Comparison of ENCODE assay signal across 8 cellular contexts in the genomic region with DNA sequence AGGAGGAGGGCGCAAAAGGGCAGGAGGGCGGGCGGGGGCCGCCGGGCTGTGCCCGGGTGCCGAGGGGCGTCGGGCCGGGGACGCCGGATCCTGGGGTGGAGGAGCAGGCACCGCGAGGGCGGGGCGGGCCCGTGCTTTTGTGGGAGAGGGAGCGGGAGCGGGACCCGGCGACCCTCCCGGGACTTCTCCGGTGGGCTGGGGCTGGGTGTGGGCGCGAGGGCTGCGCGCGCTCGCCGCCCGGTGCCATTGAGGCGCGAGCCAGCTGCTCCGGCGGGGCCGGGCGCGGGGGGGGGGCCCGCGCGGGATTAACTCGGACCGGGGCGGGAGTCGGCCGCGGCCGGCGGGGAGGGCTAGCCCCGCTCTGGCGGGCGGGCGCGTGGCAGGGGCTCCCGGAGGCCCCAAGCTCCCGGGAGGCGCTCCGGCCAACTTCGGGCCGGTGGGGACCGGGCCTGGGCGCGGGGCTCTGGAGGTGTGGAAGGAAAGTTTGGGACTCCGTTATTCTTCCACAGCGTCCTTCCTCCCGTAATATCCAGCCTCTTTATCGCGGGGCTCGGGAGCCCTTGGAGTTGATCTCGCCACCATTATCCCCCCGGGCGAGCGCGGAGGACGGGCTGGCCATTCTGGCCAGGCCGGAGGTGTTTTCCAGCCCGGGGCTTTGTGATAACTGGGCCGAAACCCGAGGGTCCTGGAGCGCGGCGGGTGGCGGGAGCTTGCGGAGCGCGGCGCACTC. TPM values are rescaled to one million over a fixed set of nuclear protein-coding genes. Genes with fewer than 3 reads are reported as not detected.
A peak's percentile ranks its signal among the peaks of the same experiment; 100 is the strongest.
DNase-seq lines count a peak whose midpoint lies in the region; ATAC-seq and TF ChIP-seq lines count a peak whose summit lies in the region.

No MANE protein-coding gene starts in this region.

- H3K9ac ChIP-seq in trophoblast cell (ENCODE audit: low read length), result peak overlapping the region; percentile 79

- peak overlapping the region; percentile 96 for H3K4me2 ChIP-seq in trophoblast cell (ENCODE audit: low read length)

- H3K27ac ChIP-seq in Peyer's patch, result peak overlapping the region in 3 of 4 donors; percentile 15 to 39 (median 20)
- H3K27ac ChIP-seq in cardiac muscle cell, result peak overlapping the region; percentile 87
- peak overlapping the region; percentile 69 for H3K27ac ChIP-seq in trophoblast cell (ENCODE audit: low read depth, low read length)

- no peak overlapping the region for H3K23ac ChIP-seq in trophoblast cell (ENCODE audit: low read length)

- H2AFZ ChIP-seq in trophoblast cell (ENCODE audit: insufficient read depth, low read length, poor library complexity), result peak overlapping the region; percentile 90

- H3K4me3 ChIP-seq in Peyer's patch (peak overlapping the region; percentile 34 to 59 (median 57)), cardiac muscle cell (peak overlapping the region; percentile 74), trophoblast cell (ENCODE audit: low read depth, low read length) (peak overlapping the region; percentile 89)

- peak overlapping the region; percentile 70 for H3K14ac ChIP-seq in trophoblast cell (ENCODE audit: low read length)

- TF ChIP-seq CTCF in Peyer's patch (IDR thresholded peaks at IDR 0.05) (no peak), cardiac muscle cell (IDR thresholded peaks at IDR 0.05; ENCODE audit: low read depth, low read length) (no peak)

- H2BK120ac ChIP-seq in trophoblast cell (ENCODE audit: insufficient read depth, low read length, poor library complexity), result peak overlapping the region; percentile 74

- H3K9me3 ChIP-seq in Peyer's patch (no peaks in the 10 kb centered on the region), cardiac muscle cell (ENCODE audit: low read depth) (no peaks in the 10 kb centered on the region), trophoblast cell (ENCODE audit: insufficient read depth, low read depth, low read length) (no peaks in the 10 kb centered on the region)

- DNase-seq in Daoy (ENCODE audit: low read depth) (peak; percentile 29), Peyer's patch (no peak), cardiac muscle cell (ENCODE audit: low read depth in 1 of 2, low spot score in 1 of 2) (peak; percentile 20 to 58), trophoblast cell (peak in 1 of 2 donors; percentile 32), NCI-H187 treated with DMSO at 0.1 percent for 48 hours (lab: John Stamatoyannopoulos, UW) (no peak)

- WGBS in trophoblast cell (ENCODE audit: extremely low coverage, insufficient coverage, insufficient read length), result no CpG with 5 or more reads among the region's 87 CpGs

- H3K79me2 ChIP-seq in trophoblast cell (ENCODE audit: control insufficient read depth, insufficient read depth, low read length, poor library complexity), result peaks cover 8% of the 10 kb centered on the region

- peak overlapping the region; percentile 80 for H3K4ac ChIP-seq in trophoblast cell (ENCODE audit: low read depth, low read length)

- peaks cover 8% of the 10 kb centered on the region for H3K79me1 ChIP-seq in trophoblast cell (ENCODE audit: low read length)

- H2BK5ac ChIP-seq in trophoblast cell (ENCODE audit: low read depth, low read length, poor library complexity), result peak overlapping the region; percentile 69

- peak overlapping the region; percentile 61 for H4K91ac ChIP-seq in trophoblast cell (ENCODE audit: low read depth, low read length)

- H4K12ac ChIP-seq in trophoblast cell (ENCODE audit: low read depth, low read length), result peak overlapping the region; percentile 64

- no peak overlapping the region for H2AK5ac ChIP-seq in trophoblast cell (ENCODE audit: low read length)

- H3K27me3 ChIP-seq in Peyer's patch (peaks cover 0 to 18% of the 10 kb centered on the region in 2 donors), cardiac muscle cell (no peaks in the 10 kb centered on the region), trophoblast cell (ENCODE audit: insufficient read depth, low read length) (no peaks in the 10 kb centered on the region)

- H3K18ac ChIP-seq in trophoblast cell (ENCODE audit: low read length), result peak overlapping the region; percentile 83

- H4K8ac ChIP-seq in trophoblast cell (ENCODE audit: low read depth, low read length), result peak overlapping the region; percentile 82

- ATAC-seq in HG02642 (IDR thresholded peaks at IDR 0.05; ENCODE audit: poor library complexity, unreplicated experiment), result no peak
- no peak for ATAC-seq in GM21723 (IDR thresholded peaks at IDR 0.05; ENCODE audit: unreplicated experiment)
- ATAC-seq in HG03045 (IDR thresholded peaks at IDR 0.05; ENCODE audit: unreplicated experiment), result no peak

- peak overlapping the region; percentile 24 for H2BK12ac ChIP-seq in trophoblast cell (ENCODE audit: low read length)

- TF ChIP-seq POLR2A in Peyer's patch (IDR thresholded peaks at IDR 0.05), result no peak

- H3K36me3 ChIP-seq in Peyer's patch (no peaks in the 10 kb centered on the region), cardiac muscle cell (no peaks in the 10 kb centered on the region), trophoblast cell (ENCODE audit: control insufficient read depth in 1 of 2, insufficient read depth in 2 of 2, low read length in 2 of 2) (no peaks in the 10 kb centered on the region)

- H3K4me1 ChIP-seq in Peyer's patch (peaks cover 0 to 22% (median 18%) of the 10 kb centered on the region in 4 donors), cardiac muscle cell (ENCODE audit: low read depth) (peaks cover 45% of the 10 kb centered on the region), trophoblast cell (ENCODE audit: control insufficient read depth in 1 of 2, insufficient read depth in 2 of 2, low read length in 2 of 2) (peaks cover 2 to 7% of the 10 kb centered on the region in 2 experiments)

RNA-seq across cellular contexts. Expression of a gene that starts 0.9 kb away (rescaled TPM):
- total RNA-seq in Daoy (2014; rRNA removed; shearing (Covaris generic)), result 2.3 and 2.6 TPM in 2 replicates
- 1 to 10 TPM in 1 of 4 donors, under 1 TPM in 3; 0.18 to 5.0 (median 0.69) TPM for total RNA-seq in Peyer's patch
- 17.3 and 32.3 TPM in 2 replicates for total RNA-seq in cardiac muscle cell
- 4.6 and 9.7 TPM in 2 replicates for polyA plus RNA-seq in cardiac muscle cell
- 4.2 and 4.4 TPM in 2 replicates for polyA plus RNA-seq in trophoblast cell (2013)

Comparison
In these comparisons a context has a peak if more than half of its experiments do, and no peak if none do; other contexts are left out.
1. DNase-seq: peak in Daoy (single experiment) and cardiac muscle cell (2 of 2); none in Peyer's patch (0 of 3) and NCI-H187 treated with DMSO at 0.1 percent for 48 hours (single experiment).
2. H3K27ac ChIP-seq: peak in every context shown above with its lines; median percentile 87 in cardiac muscle cell; 69 in trophoblast cell; 20 in Peyer's patch.
3. Peak in every context shown above with its lines, with median percentiles within 50 percentile points of each other: H3K4me3 ChIP-seq.